In genomic region chr4:41644288-41644914, GRCh38 we compare ENCODE assay signal across 9 cellular contexts.
DNase-seq lines count a peak whose midpoint lies in the region; ATAC-seq, FAIRE-seq and TF ChIP-seq lines count a peak whose summit lies in the region.
"Had no signal": no experiment of that assay in that cellular context is flagged by ENCODE, and none has a peak within 500 bp of the region (broad histone marks: within the 10 kb centered on the region; RNA-seq: fewer than 3 reads in every experiment).

No MANE protein-coding gene starts in this region.

- H3K36me3 ChIP-seq in endothelial cell of umbilical vein (ENCODE audit: control insufficient read depth in 2 of 2, extremely low read depth in 1 of 2, insufficient read depth in 2 of 2, low read length in 2 of 2) (peaks cover 0 to 2% of the 10 kb centered on the region in 2 experiments), lung (ENCODE audit: control insufficient read depth in 2 of 2, insufficient read depth in 2 of 2, low read length in 2 of 2) (peaks cover 9 to 12% of the 10 kb centered on the region in 2 donors), tibial artery (peaks cover 9 to 14% (median 11%) of the 10 kb centered on the region in 3 donors)

- ATAC-seq in lung (ENCODE audit: insufficient read depth, low FRiP score) (peak; percentile 85), GM21515 (IDR thresholded peaks at IDR 0.05; ENCODE audit: unreplicated experiment) (no peak), HG03280 (IDR thresholded peaks at IDR 0.05; ENCODE audit: unreplicated experiment) (no peak)

- TF ChIP-seq POLR2A in endothelial cell of umbilical vein (IDR thresholded peaks at IDR 0.05; ENCODE audit: low read depth, low read length) = no peak

- H3K9ac ChIP-seq in endothelial cell of umbilical vein (replicated peaks; ENCODE audit: extremely low read depth, insufficient read depth, low read length) = no peak overlapping the region

- POLR2A ChIA-PET in endothelial cell of umbilical vein (lab: Charles Lee) = no interaction called here

- no peaks in the 10 kb centered on the region for H3K9me1 ChIP-seq in endothelial cell of umbilical vein (replicated peaks; ENCODE audit: control insufficient read depth, extremely low read depth, insufficient read depth, low read length)

- WGBS in lung, 2 donors = 15 to 21% methylated on average over 41 of the region's 41 CpGs

- dilution Hi-C loops in endothelial cell of umbilical vein (cut with MboI; ENCODE audit: extremely low pct_ligation_motif_present, low sequenced_read_pairs) = no loop called here

- peak; percentile 55 for DNase-seq in COR-L47 (lab: John Stamatoyannopoulos, UW)
- DNase-seq in NCI-H510A (lab: John Stamatoyannopoulos, UW) = peak; percentile 15
- peak; percentile 52 for DNase-seq in endothelial cell of umbilical vein (ENCODE audit: low read depth, low spot score)
- peak; percentile 65 for DNase-seq in lung (ENCODE audit: low spot score)
- DNase-seq in tibial artery = peak; percentile 61 to 88
- DNase-seq in DMS153 treated with DMSO at 0.1 percent for 48 hours (lab: John Stamatoyannopoulos, UW; ENCODE audit: unreplicated experiment) = no peak

- H3K9me3 ChIP-seq in endothelial cell of umbilical vein (replicated peaks; ENCODE audit: control insufficient read depth, insufficient read depth, low read length) (no peaks in the 10 kb centered on the region), lung (ENCODE audit: control insufficient read depth in 2 of 2, insufficient read depth in 1 of 2, low read length in 1 of 2) (no peaks in the 10 kb centered on the region), tibial artery (no peaks in the 10 kb centered on the region)

- intact Hi-C loops in endothelial cell of umbilical vein (cut with micrococcal nuclease) (loop anchor here (1.0 to 10.0 kb wide), 4 partner anchors 108 to 740 kb away; no protein-coding TSS in a partner anchor), tibial artery (cut with DNase I; ENCODE audit: low total_unique reads) (no loop called here)

- H3K27me3 ChIP-seq in endothelial cell of umbilical vein (ENCODE audit: control insufficient read depth in 2 of 2, insufficient read depth in 2 of 2, low read length in 2 of 2) = peaks cover 15 to 28% of the 10 kb centered on the region in 2 experiments
- no peaks in the 10 kb centered on the region for H3K27me3 ChIP-seq in lung (ENCODE audit: control insufficient read depth, insufficient read depth)
- H3K27me3 ChIP-seq in tibial artery = no peaks in the 10 kb centered on the region

- no peak overlapping the region for H3K27ac ChIP-seq in endothelial cell of umbilical vein (ENCODE audit: insufficient read depth, low read depth, low read length)
- H3K27ac ChIP-seq in lung (ENCODE audit: low read depth in 1 of 2, low read length in 1 of 2) = peak overlapping the region in 1 of 2 donors; percentile 72
- H3K27ac ChIP-seq in tibial artery = peak overlapping the region in 1 of 2 donors; percentile 30

- H3K4me3 ChIP-seq in endothelial cell of umbilical vein (replicated peaks in 1 of 3; ENCODE audit: insufficient read depth in 1 of 3, low read depth in 1 of 3, low read length in 3 of 3) = no peak overlapping the region
- H3K4me3 ChIP-seq in lung = no peak overlapping the region
- peak overlapping the region; percentile 26 to 36 for H3K4me3 ChIP-seq in tibial artery

- CTCF ChIA-PET in endothelial cell of umbilical vein (lab: Charles Lee) = interaction anchor here (0.6 to 8.3 kb wide), 59 partner anchors 9 to 1219 kb away, joined by 3 to 212 read pairs (median 4); no protein-coding TSS in a partner anchor

- TF ChIP-seq CTCF in endothelial cell of umbilical vein (IDR thresholded peaks at IDR 0.05; ENCODE audit: extremely low read depth in 1 of 2, insufficient read depth in 1 of 2, low read depth in 1 of 2, low read length in 2 of 2) (peak; percentile 88 to 94), lung (IDR thresholded peaks at IDR 0.05; ENCODE audit: control extremely low read depth, extremely low read depth) (peak; percentile 47), tibial artery (IDR thresholded peaks at IDR 0.05) (peak; percentile 91 to 93)

- H3K4me2 ChIP-seq in endothelial cell of umbilical vein (ENCODE audit: insufficient read depth, low read length) = no peak overlapping the region

- H3K4me1 ChIP-seq in endothelial cell of umbilical vein (ENCODE audit: control insufficient read depth, extremely low read depth, insufficient read depth, low read length) (no peaks in the 10 kb centered on the region), lung (ENCODE audit: control insufficient read depth in 2 of 2, insufficient read depth in 2 of 2, low read length in 2 of 2) (peaks cover 5 to 8% of the 10 kb centered on the region in 2 donors), tibial artery (peaks cover 0 to 41% (median 14%) of the 10 kb centered on the region in 4 donors)

- no TSS peak for BruUV-seq in endothelial cell of umbilical vein (replicated peaks; lab: Mats Ljungman, UMichigan)

- FAIRE-seq in endothelial cell of umbilical vein (lab: Jason Lieb, UNC) = no peak
- FAIRE-seq: endometrium had no signal

- H4K20me1 ChIP-seq in endothelial cell of umbilical vein (replicated peaks; ENCODE audit: control insufficient read depth, extremely low read depth, insufficient read depth, low read length) = no peaks in the 10 kb centered on the region

- no peak overlapping the region for H2AFZ ChIP-seq in endothelial cell of umbilical vein (ENCODE audit: low read depth, low read length)

- H3K79me2 ChIP-seq in endothelial cell of umbilical vein (ENCODE audit: control insufficient read depth, insufficient read depth, low read length) = no peaks in the 10 kb centered on the region

TF ChIP-seq in endothelial cell of umbilical vein, 7 proteins besides CTCF, POLR2A, EP300 and RAD21:
- TF ChIP-seq, protein P1, sequence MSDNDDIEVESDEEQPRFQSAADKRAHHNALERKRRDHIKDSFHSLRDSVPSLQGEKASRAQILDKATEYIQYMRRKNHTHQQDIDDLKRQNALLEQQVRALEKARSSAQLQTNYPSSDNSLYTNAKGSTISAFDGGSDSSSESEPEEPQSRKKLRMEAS (IDR thresholded peaks at IDR 0.05; ENCODE audit: insufficient read depth, insufficient read length) = no peak
- TF ChIP-seq GATA2 (IDR thresholded peaks at IDR 0.05; ENCODE audit: insufficient read depth, insufficient read length, low read depth, low read length) = no peak
- TF ChIP-seq EZH2 (IDR thresholded peaks at IDR 0.05; ENCODE audit: borderline replicate concordance, low read depth, low read length, severe bottlenecking) = no peak
- no peak for TF ChIP-seq FOS (IDR thresholded peaks at IDR 0.05; ENCODE audit: borderline replicate concordance, insufficient read depth, low read length)
- TF ChIP-seq POLR2AphosphoS5 (IDR thresholded peaks at IDR 0.05; ENCODE audit: insufficient read depth, low read depth, low read length) = no peak
- no peak for TF ChIP-seq JUN (IDR thresholded peaks at IDR 0.05; ENCODE audit: borderline replicate concordance, insufficient read depth, insufficient read length, low read depth)
- no peak for TF ChIP-seq MYC (IDR thresholded peaks at IDR 0.05; ENCODE audit: low read depth, low read length)

Comparison
In these comparisons a context has a peak if more than half of its experiments do, and no peak if none do; other contexts are left out.
1. H3K4me3 ChIP-seq: peak in tibial artery (2 of 2); none in endothelial cell of umbilical vein (0 of 3) and lung (single experiment).
2. Peak in every context shown above with its lines, with median percentiles within 50 percentile points of each other: CTCF ChIP-seq.